8 cellular contexts compared by ENCODE assay signal in the genomic region with DNA sequence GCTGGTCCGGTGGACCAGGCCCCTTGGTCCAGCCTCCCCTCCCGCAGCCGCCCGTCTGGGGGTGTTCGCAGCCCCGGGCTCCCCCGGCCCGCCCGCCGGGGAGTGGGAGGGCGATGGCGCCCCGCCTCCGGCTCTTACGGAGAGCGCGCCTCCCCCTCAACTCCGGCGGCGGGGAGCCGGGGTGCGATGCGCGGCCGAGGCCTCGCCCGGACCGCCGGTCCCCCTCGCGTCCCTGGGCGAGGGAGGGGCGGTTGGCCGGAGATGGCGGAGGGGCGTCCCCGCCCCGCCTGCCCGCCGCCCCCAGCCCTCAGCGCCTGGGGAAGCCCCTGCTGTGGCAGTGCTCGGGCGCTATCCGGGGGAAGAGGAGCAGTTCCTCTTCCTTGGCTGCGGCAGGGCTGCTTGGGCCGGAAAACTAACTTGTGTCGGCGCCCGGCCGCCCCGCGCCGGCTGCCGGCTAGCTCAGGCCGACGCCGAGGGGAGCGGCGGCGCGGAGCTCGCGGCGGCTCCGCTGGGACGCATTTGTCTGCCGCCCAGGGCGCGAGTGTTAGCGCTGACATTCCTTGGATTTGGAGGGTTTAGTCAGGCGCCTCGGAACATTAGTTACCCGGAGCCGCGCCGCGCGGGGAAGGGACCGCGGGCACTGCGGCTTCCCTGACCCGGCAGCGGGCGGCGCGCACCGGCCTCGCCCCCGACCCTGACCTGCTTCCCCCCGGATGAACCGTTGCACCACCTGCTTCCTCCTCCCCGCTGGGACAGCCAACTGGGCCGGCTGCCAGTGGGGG. TPM values are rescaled to one million over a fixed set of nuclear protein-coding genes. Genes with fewer than 3 reads are reported as not detected.
DNase-seq lines count a peak whose midpoint lies in the region; ATAC-seq and TF ChIP-seq lines count a peak whose summit lies in the region.

No MANE protein-coding gene starts in this region.

- no peak for TF ChIP-seq CTCF in CD8-positive, alpha-beta T cell (IDR thresholded peaks at IDR 0.05)
- TF ChIP-seq CTCF in fibroblast of the aortic adventitia (IDR thresholded peaks at IDR 0.05; ENCODE audit: insufficient read depth, low read length) (no peak), nephron progenitor cell (IDR thresholded peaks at IDR 0.05) (no peak)

- H3K27ac Mint-ChIP-seq in CD8-positive, alpha-beta T cell: peak overlapping the region; percentile 80
- peak overlapping the region; percentile 74 for H3K27ac Mint-ChIP-seq in activated T-helper 17 cell treated with anti-CD3 and anti-CD28 coated beads, Interleukin-2, amount 50 U/mL, for 72 hours
- H3K27ac Mint-ChIP-seq in nephron progenitor cell: peak overlapping the region; percentile 83

- peaks cover 8% of the 10 kb centered on the region for H3K36me3 Mint-ChIP-seq in CD8-positive, alpha-beta T cell
- H3K36me3 Mint-ChIP-seq in activated T-helper 17 cell treated with anti-CD3 and anti-CD28 coated beads, Interleukin-2, amount 50 U/mL, for 72 hours (ENCODE audit: low read depth): no peaks in the 10 kb centered on the region
- peaks cover 6% of the 10 kb centered on the region for H3K36me3 Mint-ChIP-seq in nephron progenitor cell (ENCODE audit: low read depth)

- H3K4me1 Mint-ChIP-seq in CD8-positive, alpha-beta T cell (ENCODE audit: low read depth): peaks cover 57% of the 10 kb centered on the region
- peaks cover 18% of the 10 kb centered on the region for H3K4me1 Mint-ChIP-seq in activated T-helper 17 cell treated with anti-CD3 and anti-CD28 coated beads, Interleukin-2, amount 50 U/mL, for 72 hours
- H3K4me1 Mint-ChIP-seq in nephron progenitor cell: peaks cover 52% of the 10 kb centered on the region

- no peaks in the 10 kb centered on the region for H3K27me3 Mint-ChIP-seq in CD8-positive, alpha-beta T cell (ENCODE audit: low read depth)
- no peaks in the 10 kb centered on the region for H3K27me3 Mint-ChIP-seq in activated T-helper 17 cell treated with anti-CD3 and anti-CD28 coated beads, Interleukin-2, amount 50 U/mL, for 72 hours
- H3K27me3 Mint-ChIP-seq in nephron progenitor cell (ENCODE audit: low read depth, poor library complexity): no peaks in the 10 kb centered on the region

- CTCF ChIA-PET in CD8-positive, alpha-beta T cell (lab: Charles Lee): no interaction called here

- peak overlapping the region; percentile 58 for H3K4me3 ChIP-seq in CD8-positive, alpha-beta T cell (ENCODE audit: low read depth, low read length)
- peak overlapping the region; percentile 87 for H3K4me3 ChIP-seq in fibroblast of the aortic adventitia (ENCODE audit: low read depth, low read length)

- no peaks in the 10 kb centered on the region for H3K36me3 ChIP-seq in CD8-positive, alpha-beta T cell (ENCODE audit: insufficient read depth, low read length)

- peak in 6 of 7 experiments; percentile 36 to 77 (median 53) for DNase-seq in CD8-positive, alpha-beta T cell
- DNase-seq in RKO (ENCODE audit: low spot score) (peak; percentile 63), fibroblast of the aortic adventitia (ENCODE audit: low read depth) (peak; percentile 48), nephron progenitor cell (peak; percentile 74), substantia nigra (lab: John Stamatoyannopoulos, UW) (peak in 47 of 49 donors; percentile 2 to 77 (median 62))

- intact Hi-C loops in CD8-positive, alpha-beta T cell (cut with DNase I, micrococcal nuclease): loop anchor here (2.0 to 10.0 kb wide), 6 partner anchors 85 to 1115 kb away; a partner anchor contains a TSS

- no peaks in the 10 kb centered on the region for H3K27me3 ChIP-seq in CD8-positive, alpha-beta T cell (ENCODE audit: insufficient read depth, low read length)

- H3K9me3 Mint-ChIP-seq in CD8-positive, alpha-beta T cell: no peaks in the 10 kb centered on the region
- no peaks in the 10 kb centered on the region for H3K9me3 Mint-ChIP-seq in activated T-helper 17 cell treated with anti-CD3 and anti-CD28 coated beads, Interleukin-2, amount 50 U/mL, for 72 hours
- no peaks in the 10 kb centered on the region for H3K9me3 Mint-ChIP-seq in nephron progenitor cell

- no peaks in the 10 kb centered on the region for H3K9me3 ChIP-seq in CD8-positive, alpha-beta T cell (ENCODE audit: low read length)

- ATAC-seq in CD8-positive, alpha-beta T cell: peak; percentile 60
- peak; percentile 51 for ATAC-seq in GM19351 (IDR thresholded peaks at IDR 0.05; ENCODE audit: unreplicated experiment)
- peak; percentile 60 for ATAC-seq in HG03457 (IDR thresholded peaks at IDR 0.05; ENCODE audit: unreplicated experiment)
- ATAC-seq in activated T-helper 17 cell treated with anti-CD3 and anti-CD28 coated beads, Interleukin-2, amount 50 U/mL, for 72 hours (replicated peaks): peak; percentile 73

- peaks cover 18% of the 10 kb centered on the region for H3K4me1 ChIP-seq in CD8-positive, alpha-beta T cell (ENCODE audit: insufficient read depth, low read length)

- peak overlapping the region; percentile 87 for H3K4me3 Mint-ChIP-seq in CD8-positive, alpha-beta T cell
- H3K4me3 Mint-ChIP-seq in activated T-helper 17 cell treated with anti-CD3 and anti-CD28 coated beads, Interleukin-2, amount 50 U/mL, for 72 hours: peak overlapping the region; percentile 88
- peak overlapping the region; percentile 91 for H3K4me3 Mint-ChIP-seq in nephron progenitor cell

- H3K27ac ChIP-seq in CD8-positive, alpha-beta T cell (ENCODE audit: low read depth, low read length): peak overlapping the region; percentile 42
- peak overlapping the region; percentile 85 for H3K27ac ChIP-seq in substantia nigra (ENCODE audit: low read depth, low read length, poor library complexity, severe bottlenecking)

- POLR2A ChIA-PET in CD8-positive, alpha-beta T cell (lab: Charles Lee): interaction anchor here (4.3 kb wide), 1 partner anchor 164 kb away, joined by 17 read pairs; a partner anchor contains a TSS

RNA-seq across cellular contexts. Expression of a gene that starts 1.0 kb away (rescaled TPM):
- 1 to 10 TPM; 4.4 to 7.3 TPM for total RNA-seq in CD8-positive, alpha-beta T cell
- 10 to 100 TPM in 1 of 2 donors, 1 to 10 TPM in 1; 9.6 to 18.1 TPM for total RNA-seq in activated T-helper 17 cell treated with anti-CD3 and anti-CD28 coated beads, Interleukin-2, amount 50 U/mL, for 72 hours
- 15.4 and 19.6 TPM in 2 replicates for total RNA-seq in fibroblast of the aortic adventitia (ENCODE audit: low replicate concordance)

Comparison
In these comparisons a context has a peak if more than half of its experiments do, and no peak if none do; other contexts are left out.
1. Peak in every context shown above with its lines: DNase-seq, ATAC-seq, H3K4me3 ChIP-seq and H3K27ac ChIP-seq.